In the genomic region with DNA sequence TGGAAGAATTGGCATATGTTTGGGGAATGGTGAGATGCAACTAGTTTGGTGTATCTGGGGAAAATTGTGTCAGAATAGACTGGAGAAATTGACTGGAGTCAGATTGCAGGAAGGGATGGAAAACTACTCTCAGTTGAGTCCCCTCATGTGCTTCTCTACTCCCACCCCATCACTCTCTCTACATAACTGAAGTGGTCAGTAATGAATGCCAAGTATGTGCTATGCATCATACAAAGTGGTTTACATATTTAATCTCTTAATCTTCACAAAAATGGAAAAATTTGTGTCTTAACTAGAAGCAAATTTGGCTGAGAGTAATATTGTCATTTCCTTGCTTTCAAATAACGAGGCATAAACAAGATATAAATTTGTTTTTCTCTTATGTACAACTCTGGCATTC, we compare ENCODE assay signal across 23 cellular contexts.
DNase-seq lines count a peak whose midpoint lies in the region; ATAC-seq, FAIRE-seq and TF ChIP-seq lines count a peak whose summit lies in the region.
"Had no signal": no experiment of that assay in that cellular context is flagged by ENCODE, and none has a peak within 500 bp of the region (broad histone marks: within the 10 kb centered on the region; RNA-seq: fewer than 3 reads in every experiment).

No MANE protein-coding gene starts in this region.

- no peak for ATAC-seq in activated CD4-positive, alpha-beta T cell treated with anti-CD3 and anti-CD28 coated beads for 36 hours
- no peak for ATAC-seq in gastroesophageal sphincter
- ATAC-seq: stimulated activated naive CD8-positive, alpha-beta T cell treated with anti-CD3 and anti-CD28 coated beads, Interleukin-15, amount 100 ng/mL, for 72 hours; T-cell had no signal

- H3K9me3 Mint-ChIP-seq in activated CD4-positive, alpha-beta T cell treated with anti-CD3 and anti-CD28 coated beads for 36 hours (ENCODE audit: low read depth) = no peaks in the 10 kb centered on the region
- H3K9me3 Mint-ChIP-seq: memory B cell; stimulated activated naive CD8-positive, alpha-beta T cell treated with anti-CD3 and anti-CD28 coated beads, Interleukin-15, amount 100 ng/mL, for 72 hours had no signal

- H3K27ac ChIP-seq in keratinocyte (ENCODE audit: control insufficient read depth, insufficient read depth, low read length) = peak overlapping the region; percentile 29
- H3K27ac ChIP-seq in gastroesophageal sphincter = no peak overlapping the region
- no peak overlapping the region for H3K27ac ChIP-seq in left ventricle myocardium inferior (replicated peaks)

- DNase-seq in AG08395 (ENCODE audit: low spot score) (peak; percentile 25), LHCN-M2 (ENCODE audit: low read depth) (peak; percentile 45), cardiac fibroblast (ENCODE audit: low read depth in 2 of 2) (peak; percentile 13 to 45), keratinocyte (ENCODE audit: low read depth, low spot score) (no peak), MV-4-11 (lab: John Stamatoyannopoulos, UW) (no peak), left ventricle myocardium inferior (no peak)
- no peak for DNase-seq in activated CD4-positive, alpha-beta T cell treated with anti-CD3 and anti-CD28 coated beads for 36 hours
- DNase-seq: activated CD4-positive, alpha-beta T cell treated with anti-CD3 and anti-CD28 coated beads for 4 hours; activated naive CD4-positive, alpha-beta T cell treated with Interleukin-2 at 50 U/mL for 16 hours; activated T-cell treated with anti-CD3 and anti-CD28 coated beads, Interleukin-2, amount 50 U/mL, for 48 hours; amygdala; central memory CD4-positive, alpha-beta T cell; COR-L47; DMS79 treated with DMSO at 0.1 percent for 48 hours; NCI-H187; nucleus accumbens; Right ventricle myocardium superior; stimulated activated CD4-positive, alpha-beta T cell treated with anti-CD3 and anti-CD28 coated beads, Interleukin-4, amount 100 ng/mL, for 4 hours; stimulated activated naive CD8-positive, alpha-beta T cell treated with anti-CD3 and anti-CD28 coated beads, Interleukin-15, amount 100 ng/mL, for 72 hours; T-cell; transverse colon had no signal

- no peak overlapping the region for H3K27ac Mint-ChIP-seq in activated CD4-positive, alpha-beta T cell treated with anti-CD3 and anti-CD28 coated beads for 36 hours
- H3K27ac Mint-ChIP-seq: memory B cell; stimulated activated naive CD8-positive, alpha-beta T cell treated with anti-CD3 and anti-CD28 coated beads, Interleukin-15, amount 100 ng/mL, for 72 hours; T-cell had no signal

- no peaks in the 10 kb centered on the region for H3K4me1 Mint-ChIP-seq in activated CD4-positive, alpha-beta T cell treated with anti-CD3 and anti-CD28 coated beads for 36 hours
- H3K4me1 Mint-ChIP-seq: memory B cell; stimulated activated naive CD8-positive, alpha-beta T cell treated with anti-CD3 and anti-CD28 coated beads, Interleukin-15, amount 100 ng/mL, for 72 hours; T-cell had no signal

- H3K79me2 ChIP-seq in keratinocyte (ENCODE audit: control insufficient read depth, insufficient read depth, low read length) = no peaks in the 10 kb centered on the region

- no peaks in the 10 kb centered on the region for H3K27me3 ChIP-seq in keratinocyte (ENCODE audit: control insufficient read depth, extremely low read depth, insufficient read depth, low read length)
- no peaks in the 10 kb centered on the region for H3K27me3 ChIP-seq in gastroesophageal sphincter
- no peaks in the 10 kb centered on the region for H3K27me3 ChIP-seq in left ventricle myocardium inferior (ENCODE audit: low read depth)
- H3K27me3 ChIP-seq: transverse colon had no signal

- no peak for TF ChIP-seq EP300 in gastroesophageal sphincter (IDR thresholded peaks at IDR 0.05)

- no peaks in the 10 kb centered on the region for H3K36me3 Mint-ChIP-seq in activated CD4-positive, alpha-beta T cell treated with anti-CD3 and anti-CD28 coated beads for 36 hours (ENCODE audit: low read depth)
- H3K36me3 Mint-ChIP-seq: memory B cell, T-cell had no signal

- TF ChIP-seq CTCF in cardiac fibroblast (IDR thresholded peaks at IDR 0.05; ENCODE audit: low read depth, low read length) (no peak), keratinocyte (optimal IDR thresholded peaks at IDR 0.05 in 1 of 3, IDR thresholded peaks at IDR 0.05 in 1 of 3, conservative IDR thresholded peaks at IDR 0.05 in 1 of 3; ENCODE audit: extremely low read depth in 1 of 3, insufficient read depth in 2 of 3, low read length in 3 of 3) (no peak), gastroesophageal sphincter (IDR thresholded peaks at IDR 0.05) (no peak), left ventricle myocardium inferior (IDR thresholded peaks at IDR 0.05; ENCODE audit: borderline replicate concordance) (no peak)

- H3K36me3 ChIP-seq in keratinocyte (ENCODE audit: control insufficient read depth in 2 of 2, extremely low read depth in 1 of 2, insufficient read depth in 2 of 2, low read length in 2 of 2) (no peaks in the 10 kb centered on the region), gastroesophageal sphincter (no peaks in the 10 kb centered on the region), left ventricle myocardium inferior (no peaks in the 10 kb centered on the region)
- H3K36me3 ChIP-seq: transverse colon had no signal

- POLR2A ChIA-PET in activated CD4-positive, alpha-beta T cell treated with anti-CD3 and anti-CD28 coated beads for 36 hours (lab: Charles Lee) = no interaction called here

- TF ChIP-seq POLR2A in gastroesophageal sphincter (IDR thresholded peaks at IDR 0.05) = no peak

- no peak overlapping the region for H3K4me3 ChIP-seq in cardiac fibroblast (replicated peaks in 1 of 2; ENCODE audit: low read depth in 2 of 2, low read length in 2 of 2)
- no peak overlapping the region for H3K4me3 ChIP-seq in keratinocyte (ENCODE audit: control insufficient read depth in 2 of 3, extremely low read depth in 1 of 3, insufficient read depth in 2 of 3, low read depth in 1 of 3, low read length in 3 of 3)
- H3K4me3 ChIP-seq in gastroesophageal sphincter = no peak overlapping the region
- H3K4me3 ChIP-seq in left ventricle myocardium inferior = no peak overlapping the region
- H3K4me3 ChIP-seq: transverse colon had no signal

- H3K4me1 ChIP-seq in keratinocyte (ENCODE audit: control insufficient read depth, extremely low read depth, insufficient read depth, low read length) = peaks cover 41% of the 10 kb centered on the region
- peaks cover 2 to 24% (median 5%) of the 10 kb centered on the region in 3 donors for H3K4me1 ChIP-seq in gastroesophageal sphincter
- H3K4me1 ChIP-seq in left ventricle myocardium inferior = peaks cover 8% of the 10 kb centered on the region

- no peak overlapping the region for H3K4me2 ChIP-seq in keratinocyte (ENCODE audit: control insufficient read depth, extremely low read depth, insufficient read depth, low read depth, low read length)

- no peak overlapping the region for H3K9ac ChIP-seq in keratinocyte (ENCODE audit: control insufficient read depth, extremely low read depth, insufficient read depth, low read length)

- FAIRE-seq in keratinocyte (lab: Jason Lieb, UNC) = no peak

- CTCF ChIA-PET in activated CD4-positive, alpha-beta T cell treated with anti-CD3 and anti-CD28 coated beads for 36 hours (lab: Charles Lee) = no interaction called here

- H3K9me3 ChIP-seq in keratinocyte (ENCODE audit: control insufficient read depth, low read depth, low read length) (no peaks in the 10 kb centered on the region), gastroesophageal sphincter (no peaks in the 10 kb centered on the region), left ventricle myocardium inferior (replicated peaks) (no peaks in the 10 kb centered on the region)
- H3K9me3 ChIP-seq: transverse colon had no signal

- no peaks in the 10 kb centered on the region for H3K9me1 ChIP-seq in keratinocyte (ENCODE audit: control insufficient read depth, extremely low read depth, insufficient read depth, low read length)

- H2AFZ ChIP-seq in keratinocyte (ENCODE audit: control insufficient read depth, low read length) = no peak overlapping the region

- intact Hi-C loops in activated CD4-positive, alpha-beta T cell treated with anti-CD3 and anti-CD28 coated beads for 36 hours (cut with DNase I, micrococcal nuclease) = no loop called here
- intact Hi-C loops in left ventricle myocardium inferior (cut with micrococcal nuclease) = no loop called here

- WGBS in gastroesophageal sphincter (ENCODE audit: low coverage in 1 of 2), 2 donors = 64 to 92% methylated on average over 1 of the region's 1 CpG

- dilution Hi-C loops in keratinocyte (cut with MboI; ENCODE audit: extremely low pct_ligation_motif_present, low sequenced_read_pairs) = no loop called here

- peaks cover 6% of the 10 kb centered on the region for H3K27me3 Mint-ChIP-seq in activated CD4-positive, alpha-beta T cell treated with anti-CD3 and anti-CD28 coated beads for 36 hours
- H3K27me3 Mint-ChIP-seq: memory B cell; stimulated activated naive CD8-positive, alpha-beta T cell treated with anti-CD3 and anti-CD28 coated beads, Interleukin-15, amount 100 ng/mL, for 72 hours had no signal

- H3K4me3 Mint-ChIP-seq in activated CD4-positive, alpha-beta T cell treated with anti-CD3 and anti-CD28 coated beads for 36 hours = no peak overlapping the region
- H3K4me3 Mint-ChIP-seq: memory B cell; stimulated activated naive CD8-positive, alpha-beta T cell treated with anti-CD3 and anti-CD28 coated beads, Interleukin-15, amount 100 ng/mL, for 72 hours; T-cell had no signal

- H4K20me1 ChIP-seq in keratinocyte (ENCODE audit: control insufficient read depth, extremely low read depth, insufficient read depth, low read length) = no peaks in the 10 kb centered on the region

Comparison
In these comparisons a context has a peak if more than half of its experiments do, and no peak if none do; other contexts are left out.
1. DNase-seq: peak in AG08395 (single experiment), LHCN-M2 (single experiment) and cardiac fibroblast (2 of 2); none in keratinocyte (single experiment), activated CD4-positive, alpha-beta T cell treated with anti-CD3 and anti-CD28 coated beads for 36 hours (single experiment), MV-4-11 (single experiment) and left ventricle myocardium inferior (single experiment).